11 cellular contexts compared by ENCODE assay signal in the genomic region with DNA sequence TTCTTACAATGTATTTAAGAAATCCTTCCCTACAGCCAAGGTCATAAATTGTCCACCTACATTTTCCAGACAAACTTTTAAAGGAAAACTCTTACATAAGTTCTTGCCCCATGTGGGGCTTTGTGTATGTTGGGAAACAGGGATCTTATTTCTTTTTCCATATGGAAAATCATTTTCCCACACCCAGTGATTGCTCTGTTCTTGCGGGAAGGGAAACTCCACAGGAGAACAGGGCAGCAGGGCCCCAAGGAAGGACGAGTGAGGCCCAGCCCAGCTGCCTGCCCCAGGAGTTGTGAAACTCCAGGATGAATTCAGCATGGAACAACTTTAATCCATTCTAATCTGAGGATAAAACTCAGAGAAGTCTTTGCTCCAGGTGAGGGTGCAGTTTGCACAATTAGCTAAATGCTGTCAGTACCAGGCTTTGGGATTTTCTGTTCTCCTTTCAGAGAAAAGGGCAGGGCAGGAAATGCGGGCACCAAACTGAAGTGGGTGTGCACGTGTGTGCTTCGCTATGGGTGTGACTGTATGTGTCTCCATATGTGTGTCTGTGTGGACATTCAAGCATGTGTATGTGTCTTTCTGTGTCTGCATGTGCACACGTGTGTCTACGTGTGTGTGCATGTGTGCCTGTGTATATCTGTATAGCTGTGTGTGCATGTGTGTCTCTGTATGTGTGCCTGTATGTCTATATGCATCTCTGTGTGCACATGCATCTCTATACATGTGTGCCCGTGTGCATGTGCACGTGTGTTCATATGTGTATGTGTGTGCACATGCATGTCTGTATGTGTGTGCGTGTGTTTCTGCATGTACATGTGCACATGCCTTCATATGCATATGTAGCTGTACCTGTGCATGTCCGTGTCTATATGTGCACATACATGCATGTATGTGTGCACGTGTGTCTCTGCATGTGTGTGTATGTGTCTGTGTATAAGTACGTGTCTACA.
A peak's percentile ranks its signal among the peaks of the same experiment; 100 is the strongest.
DNase-seq lines count a peak whose midpoint lies in the region; ATAC-seq, FAIRE-seq and TF ChIP-seq lines count a peak whose summit lies in the region.
"Had no signal": no experiment of that assay in that cellular context is flagged by ENCODE, and none has a peak within 500 bp of the region (broad histone marks: within the 10 kb centered on the region; RNA-seq: fewer than 3 reads in every experiment).

No MANE protein-coding gene starts in this region.

- no peak for TF ChIP-seq POLR2A in K562 (conservative IDR thresholded peaks at IDR 0.05)

- H3K4me3 ChIP-seq in K562 = no peak overlapping the region
- no peak overlapping the region for H3K4me3 ChIP-seq in left lung

- no peaks in the 10 kb centered on the region; the same call in 1 of the 2 replicates for H3K9me3 ChIP-seq in K562 (replicated peaks; ENCODE audit: control insufficient read depth, insufficient read depth, low read depth, low read length)
- H3K9me3 ChIP-seq in left lung = no peaks in the 10 kb centered on the region

- no peak overlapping the region for H3K4me2 ChIP-seq in K562 (ENCODE audit: insufficient read depth, low read length)

- H4K20me1 ChIP-seq in K562 (replicated peaks; ENCODE audit: control insufficient read depth, insufficient read depth, low read length) = peaks cover 11% of the 10 kb centered on the region; the same call in 1 of the 2 replicates

- H3K4me3 Mint-ChIP-seq in activated T-cell treated with anti-CD3 and anti-CD28 coated beads, Interleukin-2, amount 50 U/mL, for 72 hours = no peak overlapping the region
- no peak overlapping the region for H3K4me3 Mint-ChIP-seq in activated T-cell treated with anti-CD3 and anti-CD28 coated beads, Interleukin-2, amount 50 U/mL, for 24 hours
- H3K4me3 Mint-ChIP-seq in type B pancreatic cell = peak overlapping the region; percentile 3
- H3K4me3 Mint-ChIP-seq: CD4-positive, CD25-positive, alpha-beta regulatory T cell; effector memory CD8-positive, alpha-beta T cell; stimulated activated naive CD8-positive, alpha-beta T cell treated with anti-CD3 and anti-CD28 coated beads, Interleukin-15, Interleukin-2, amounts not matched to agents 100 ng/mL and 50 ng/mL, for 24 hours had no signal

- BruUV-seq in K562 (replicated peaks; lab: Mats Ljungman, UMichigan) = no TSS peak

- no peak overlapping the region for H2AFZ ChIP-seq in K562 (ENCODE audit: low read depth, low read length)

- FAIRE-seq in K562 (lab: Jason Lieb, UNC) = no peak

- intact Hi-C loops in K562 (cut with micrococcal nuclease) (no loop called here), left lung (cut with DNase I) (no loop called here)

- no peak for TF ChIP-seq EP300 in K562 (IDR thresholded peaks at IDR 0.05; ENCODE audit: low read length)

- H3K4me1 ChIP-seq in K562 (replicated peaks in 1 of 2; ENCODE audit: control insufficient read depth in 2 of 2, insufficient read depth in 2 of 2, low read length in 2 of 2) (peaks cover 0 to 10% of the 10 kb centered on the region in 2 experiments; a peak in 1 of 5 replicates), left lung (peaks cover 17 to 27% of the 10 kb centered on the region in 2 donors)

- H3K36me3 ChIP-seq in K562 (ENCODE audit: control insufficient read depth, insufficient read depth, low read length) (no peaks in the 10 kb centered on the region), left lung (no peaks in the 10 kb centered on the region)

- H3K36me3 Mint-ChIP-seq in activated T-cell treated with anti-CD3 and anti-CD28 coated beads, Interleukin-2, amount 50 U/mL, for 72 hours (ENCODE audit: insufficient read depth in 2 of 2) = no peaks in the 10 kb centered on the region
- no peaks in the 10 kb centered on the region for H3K36me3 Mint-ChIP-seq in activated T-cell treated with anti-CD3 and anti-CD28 coated beads, Interleukin-2, amount 50 U/mL, for 24 hours (ENCODE audit: low read depth)
- no peaks in the 10 kb centered on the region for H3K36me3 Mint-ChIP-seq in type B pancreatic cell
- H3K36me3 Mint-ChIP-seq: CD4-positive, CD25-positive, alpha-beta regulatory T cell had no signal

- H3K27me3 Mint-ChIP-seq in activated T-cell treated with anti-CD3 and anti-CD28 coated beads, Interleukin-2, amount 50 U/mL, for 72 hours (ENCODE audit: low read depth) = no peaks in the 10 kb centered on the region
- H3K27me3 Mint-ChIP-seq in activated T-cell treated with anti-CD3 and anti-CD28 coated beads, Interleukin-2, amount 50 U/mL, for 24 hours = peaks cover 13% of the 10 kb centered on the region
- H3K27me3 Mint-ChIP-seq in type B pancreatic cell = peaks cover 17% of the 10 kb centered on the region
- H3K27me3 Mint-ChIP-seq: CD4-positive, CD25-positive, alpha-beta regulatory T cell had no signal

- H3K27me3 ChIP-seq in K562 (ENCODE audit: control insufficient read depth in 2 of 2, insufficient read depth in 2 of 2, low read length in 2 of 2) (peaks cover 45 to 77% of the 10 kb centered on the region in 2 experiments), left lung (no peaks in the 10 kb centered on the region)

- no peak for ATAC-seq in activated T-cell treated with anti-CD3 and anti-CD28 coated beads, Interleukin-2, amount 50 U/mL, for 72 hours (replicated peaks in 1 of 2)
- ATAC-seq in K562 = no peak
- peak; percentile 50 for ATAC-seq in left lung
- ATAC-seq in HG03039 (IDR thresholded peaks at IDR 0.05; ENCODE audit: unreplicated experiment) = no peak
- ATAC-seq: effector memory CD8-positive, alpha-beta T cell had no signal

- CTCF ChIA-PET in K562 (lab: Yijun Ruan, JAX; ENCODE audit: low intra/inter-chr PET ratio) = no interaction called here

- no peaks in the 10 kb centered on the region for H3K9me3 Mint-ChIP-seq in activated T-cell treated with anti-CD3 and anti-CD28 coated beads, Interleukin-2, amount 50 U/mL, for 72 hours
- H3K9me3 Mint-ChIP-seq in activated T-cell treated with anti-CD3 and anti-CD28 coated beads, Interleukin-2, amount 50 U/mL, for 24 hours = no peaks in the 10 kb centered on the region
- no peaks in the 10 kb centered on the region for H3K9me3 Mint-ChIP-seq in type B pancreatic cell
- H3K9me3 Mint-ChIP-seq: effector memory CD8-positive, alpha-beta T cell; stimulated activated naive CD8-positive, alpha-beta T cell treated with anti-CD3 and anti-CD28 coated beads, Interleukin-15, Interleukin-2, amounts not matched to agents 100 ng/mL and 50 ng/mL, for 24 hours had no signal

- peaks cover 8% of the 10 kb centered on the region for H3K4me1 Mint-ChIP-seq in activated T-cell treated with anti-CD3 and anti-CD28 coated beads, Interleukin-2, amount 50 U/mL, for 72 hours (ENCODE audit: low read depth)
- peaks cover 7% of the 10 kb centered on the region for H3K4me1 Mint-ChIP-seq in activated T-cell treated with anti-CD3 and anti-CD28 coated beads, Interleukin-2, amount 50 U/mL, for 24 hours (ENCODE audit: low read depth)
- H3K4me1 Mint-ChIP-seq in type B pancreatic cell (ENCODE audit: unreplicated experiment) = peaks cover 19% of the 10 kb centered on the region

- POLR2A ChIA-PET in K562 (lab: Yijun Ruan, JAX) = no interaction called here

- 4% methylated on average over 13 of the region's 13 CpGs for WGBS in K562 (ENCODE audit: insufficient coverage, low coverage, missing lambda C conversion rate)

- no peaks in the 10 kb centered on the region for H3K79me2 ChIP-seq in K562 (ENCODE audit: control insufficient read depth, insufficient read depth, low read length)

- H3K27ac ChIP-seq in K562 (ENCODE audit: extremely low read depth, low read depth, low read length) (no peak overlapping the region), left lung (peak overlapping the region in 1 of 2 donors; percentile 23)

- no peak overlapping the region for H3K9ac ChIP-seq in K562 (ENCODE audit: insufficient read depth in 1 of 2, low read depth in 2 of 2, low read length in 2 of 2)

- no peaks in the 10 kb centered on the region for H3K9me1 ChIP-seq in K562 (ENCODE audit: control insufficient read depth, insufficient read depth, low read length)

- peak overlapping the region; percentile 52 for H3K27ac Mint-ChIP-seq in activated T-cell treated with anti-CD3 and anti-CD28 coated beads, Interleukin-2, amount 50 U/mL, for 72 hours
- no peak overlapping the region for H3K27ac Mint-ChIP-seq in activated T-cell treated with anti-CD3 and anti-CD28 coated beads, Interleukin-2, amount 50 U/mL, for 24 hours
- peak overlapping the region; percentile 5 for H3K27ac Mint-ChIP-seq in type B pancreatic cell
- H3K27ac Mint-ChIP-seq: effector memory CD8-positive, alpha-beta T cell; stimulated activated naive CD8-positive, alpha-beta T cell treated with anti-CD3 and anti-CD28 coated beads, Interleukin-15, Interleukin-2, amounts not matched to agents 100 ng/mL and 50 ng/mL, for 24 hours had no signal

- in situ Hi-C loops in K562 (cut with MboI) = no loop called here

- no peak for TF ChIP-seq RAD21 in K562 (CRISPR knock-in tag; conservative IDR thresholded peaks at IDR 0.05 in 1 of 2, IDR thresholded peaks at IDR 0.05 in 1 of 2)

- TF ChIP-seq CTCF in K562 (IDR thresholded peaks at IDR 0.05 in 2 of 3, conservative IDR thresholded peaks at IDR 0.05 in 1 of 3; ENCODE audit: insufficient read depth in 2 of 3, low read depth in 1 of 3, low read length in 3 of 3) (no peak), left lung (IDR thresholded peaks at IDR 0.05) (no peak), type B pancreatic cell (conservative IDR thresholded peaks at IDR 0.05) (no peak)

- DNase-seq in activated T-cell treated with anti-CD3 and anti-CD28 coated beads, Interleukin-2, amount 50 U/mL, for 72 hours = no peak
- no peak for DNase-seq in activated T-cell treated with anti-CD3 and anti-CD28 coated beads, Interleukin-2, amount 50 U/mL, for 24 hours
- DNase-seq in K562 (ENCODE audit: extremely low read depth in 1 of 4, low spot score in 3 of 4) (no peak), left lung (no peak), type B pancreatic cell (ENCODE audit: extremely low spot score, unreplicated experiment) (no peak), NCI-H1436 treated with DMSO at 0.1 percent for 48 hours (lab: John Stamatoyannopoulos, UW) (no peak), T1000 (lab: John Stamatoyannopoulos, UW) (no peak)
- DNase-seq: effector memory CD8-positive, alpha-beta T cell had no signal

TF ChIP-seq in K562, 482 proteins besides CTCF, POLR2A, EP300 and RAD21:
- TF ChIP-seq PHF20 (IDR thresholded peaks at IDR 0.05; ENCODE audit: partially characterized antibody) (peak; percentile 20), MAX (CRISPR knock-in tag; IDR thresholded peaks at IDR 0.05) (peak; percentile 20; the same call in 1 of the 2 replicates), ZFX (CRISPR knock-in tag; IDR thresholded peaks at IDR 0.05) (no peak)
TF ChIP-seq in K562: peak in this region for 2.
